In genomic region chr19:58440556-58440955, GRCh38 we compare ENCODE assay signal across 8 cellular contexts. TPM values are rescaled to one million over a fixed set of nuclear protein-coding genes. Genes with fewer than 3 reads are reported as not detected.
DNase-seq lines count a peak whose midpoint lies in the region; ATAC-seq, FAIRE-seq and TF ChIP-seq lines count a peak whose summit lies in the region.

No MANE protein-coding gene starts in this region.

- POLR2A ChIA-PET in CD4-positive, alpha-beta T cell (lab: Charles Lee) = interaction anchor here (1.0 to 2.1 kb wide), 10 partner anchors 11 to 136 kb away, joined by 3 to 24 read pairs (median 3); partner anchors contain the start of genes TRIM28, ZNF324B, ZNF446 and ZNF497
- POLR2A ChIA-PET in activated CD4-positive, alpha-beta memory T cell treated with anti-CD3 and anti-CD28 coated beads, Interleukin-2, amount 10 ng/mL, durations not matched to agents 7 days and 5 days (lab: Charles Lee) = interaction anchor here (1.0 kb wide), 3 partner anchors 11 to 212 kb away, joined by 3 to 7 read pairs (median 4); partner anchors contain the start of genes ZNF324B, ZNF544 and ZNF584

- DNase-seq in CD4-positive, alpha-beta T cell = peak in 2 of 10 experiments; percentile 5 to 10
- no peak for DNase-seq in activated CD4-positive, alpha-beta memory T cell treated with anti-CD3 and anti-CD28 coated beads, Interleukin-2, amount 10 ng/mL, durations not matched to agents 7 days and 5 days
- DNase-seq in glutamatergic neuron (no peak), pancreas (peak in 3 of 6 donors; percentile 39 to 55 (median 55)), dermis blood vessel endothelial cell (no peak), NCI-H1417 treated with DMSO at 0.1 percent for 48 hours (lab: John Stamatoyannopoulos, UW) (no peak)
- no peak for DNase-seq in stimulated activated CD4-positive, alpha-beta T cell treated with anti-CD3 and anti-CD28 coated beads, Interleukin-2, amount 100 ng/mL, for 48 hours
- DNase-seq in stimulated activated CD4-positive, alpha-beta T cell treated with anti-CD3 and anti-CD28 coated beads, Interleukin-1b, Interleukin-23, amount 100 ng/mL, for 48 hours = no peak

- no peak for ATAC-seq in CD4-positive, alpha-beta T cell (ENCODE audit: poor library complexity)
- peak in 3 of 4 donors; percentile 1 to 2 (median 1) for ATAC-seq in pancreas

- 14 to 17% methylated on average over 30 to 31 of the region's 31 CpGs for WGBS in pancreas, 2 donors

- peaks cover 0 to 8% (median 0%) of the 10 kb centered on the region in 3 donors for H3K4me1 ChIP-seq in pancreas

- H3K36me3 Mint-ChIP-seq in CD4-positive, alpha-beta T cell (ENCODE audit: low read depth) = peaks cover 46% of the 10 kb centered on the region
- peaks cover 53% of the 10 kb centered on the region for H3K36me3 Mint-ChIP-seq in activated CD4-positive, alpha-beta memory T cell treated with anti-CD3 and anti-CD28 coated beads, Interleukin-2, amount 10 ng/mL, durations not matched to agents 7 days and 5 days (ENCODE audit: low read depth)
- peaks cover 47% of the 10 kb centered on the region for H3K36me3 Mint-ChIP-seq in glutamatergic neuron (ENCODE audit: unreplicated experiment)

- TF ChIP-seq CTCF in CD4-positive, alpha-beta T cell (IDR thresholded peaks at IDR 0.05) = no peak
- TF ChIP-seq CTCF in glutamatergic neuron (IDR thresholded peaks at IDR 0.05; ENCODE audit: partially characterized antibody, unreplicated experiment) (no peak), pancreas (IDR thresholded peaks at IDR 0.05) (no peak)

- no peak for FAIRE-seq in pancreas (lab: Jason Lieb, UNC)

- H3K27me3 ChIP-seq in CD4-positive, alpha-beta T cell (ENCODE audit: control insufficient read depth, insufficient read depth, low read length) = no peaks in the 10 kb centered on the region
- H3K27me3 ChIP-seq in pancreas = no peaks in the 10 kb centered on the region

- H3K4me3 Mint-ChIP-seq in CD4-positive, alpha-beta T cell = peak overlapping the region; percentile 97
- peak overlapping the region; percentile 94 for H3K4me3 Mint-ChIP-seq in activated CD4-positive, alpha-beta memory T cell treated with anti-CD3 and anti-CD28 coated beads, Interleukin-2, amount 10 ng/mL, durations not matched to agents 7 days and 5 days
- H3K4me3 Mint-ChIP-seq in glutamatergic neuron (ENCODE audit: unreplicated experiment) = peak overlapping the region; percentile 96

- H3K27me3 Mint-ChIP-seq in CD4-positive, alpha-beta T cell = peaks cover 15% of the 10 kb centered on the region
- H3K27me3 Mint-ChIP-seq in activated CD4-positive, alpha-beta memory T cell treated with anti-CD3 and anti-CD28 coated beads, Interleukin-2, amount 10 ng/mL, durations not matched to agents 7 days and 5 days = peaks cover 2% of the 10 kb centered on the region
- H3K27me3 Mint-ChIP-seq in glutamatergic neuron (ENCODE audit: unreplicated experiment) = peaks cover 15% of the 10 kb centered on the region

- peaks cover 25% of the 10 kb centered on the region for H3K9me3 ChIP-seq in CD4-positive, alpha-beta T cell (ENCODE audit: control insufficient read depth, low read length)
- peaks cover 0 to 4% (median 0%) of the 10 kb centered on the region in 4 donors for H3K9me3 ChIP-seq in pancreas

- H3K4me1 Mint-ChIP-seq in CD4-positive, alpha-beta T cell (ENCODE audit: low read depth) = peaks cover 27% of the 10 kb centered on the region
- H3K4me1 Mint-ChIP-seq in activated CD4-positive, alpha-beta memory T cell treated with anti-CD3 and anti-CD28 coated beads, Interleukin-2, amount 10 ng/mL, durations not matched to agents 7 days and 5 days = peaks cover 36% of the 10 kb centered on the region
- peaks cover 4% of the 10 kb centered on the region for H3K4me1 Mint-ChIP-seq in glutamatergic neuron (ENCODE audit: low read depth, unreplicated experiment)

- peak overlapping the region; percentile 88 for H3K27ac Mint-ChIP-seq in CD4-positive, alpha-beta T cell
- peak overlapping the region; percentile 87 for H3K27ac Mint-ChIP-seq in activated CD4-positive, alpha-beta memory T cell treated with anti-CD3 and anti-CD28 coated beads, Interleukin-2, amount 10 ng/mL, durations not matched to agents 7 days and 5 days
- peak overlapping the region; percentile 78 for H3K27ac Mint-ChIP-seq in glutamatergic neuron (ENCODE audit: unreplicated experiment)

- peaks cover 0 to 17% (median 7%) of the 10 kb centered on the region in 3 donors for H3K36me3 ChIP-seq in pancreas

- intact Hi-C loops in CD4-positive, alpha-beta T cell (cut with DNase I, micrococcal nuclease) = loop anchor here (1.0 to 5.0 kb wide), 10 partner anchors 11 to 113 kb away; partner anchors contain the start of genes RPS5 (in 2 of the 2), ZNF324B (in 2 of the 2), ZNF446 (in 2 of the 2) and ZNF584 (in 2 of the 2)
- intact Hi-C loops in pancreas (cut with DNase I) = no loop called here

- peak overlapping the region; percentile 42 to 85 (median 52) for H3K4me3 ChIP-seq in pancreas

- H3K27ac ChIP-seq in CD4-positive, alpha-beta T cell (ENCODE audit: low read depth, low read length) = peak overlapping the region; percentile 77
- H3K27ac ChIP-seq in pancreas = peak overlapping the region; percentile 9 to 66 (median 50)

- peaks cover 19% of the 10 kb centered on the region for H3K9me3 Mint-ChIP-seq in CD4-positive, alpha-beta T cell
- peaks cover 52% of the 10 kb centered on the region for H3K9me3 Mint-ChIP-seq in activated CD4-positive, alpha-beta memory T cell treated with anti-CD3 and anti-CD28 coated beads, Interleukin-2, amount 10 ng/mL, durations not matched to agents 7 days and 5 days
- peaks cover 28% of the 10 kb centered on the region for H3K9me3 Mint-ChIP-seq in glutamatergic neuron (ENCODE audit: unreplicated experiment)

- CTCF ChIA-PET in CD4-positive, alpha-beta T cell (lab: Charles Lee) = interaction anchor here (0.6 to 1.6 kb wide), 2 partner anchors 9 to 32 kb away, joined by 3 to 6 read pairs; partner anchors contain the start of gene ZNF584
- CTCF ChIA-PET in activated CD4-positive, alpha-beta memory T cell treated with anti-CD3 and anti-CD28 coated beads, Interleukin-2, amount 10 ng/mL, durations not matched to agents 7 days and 5 days (lab: Charles Lee) = interaction anchor here (0.9 to 1.0 kb wide), 2 partner anchors 74 to 79 kb away, joined by 3 to 4 read pairs; partner anchors contain the start of gene ZBTB45

RNA-seq across cellular contexts. Expression of gene ZNF132, which starts 0.6 kb away (rescaled TPM):
- total RNA-seq in CD4-positive, alpha-beta T cell = 1 to 10 TPM; 1.0 to 1.4 TPM
- 1 to 10 TPM; 4.5 to 4.7 TPM for total RNA-seq in activated CD4-positive, alpha-beta memory T cell treated with anti-CD3 and anti-CD28 coated beads, Interleukin-2, amount 10 ng/mL, durations not matched to agents 7 days and 5 days
- total RNA-seq in glutamatergic neuron (ENCODE audit: unreplicated experiment) (4.9 TPM), pancreas (1 to 10 TPM; 1.4 to 6.1 (median 2.1) TPM), dermis blood vessel endothelial cell (7.5 and 7.6 TPM in 2 replicates)
- polyA plus RNA-seq in pancreas = 1 to 10 TPM; 1.1 to 2.0 TPM

RNA-seq across cellular contexts. Expression of gene ZNF324B, which starts 10.9 kb away (rescaled TPM):
- total RNA-seq in CD4-positive, alpha-beta T cell = 1 to 10 TPM; 6.3 to 7.6 TPM
- 10 to 100 TPM; 11.5 to 12.3 TPM for total RNA-seq in activated CD4-positive, alpha-beta memory T cell treated with anti-CD3 and anti-CD28 coated beads, Interleukin-2, amount 10 ng/mL, durations not matched to agents 7 days and 5 days
- 9.9 TPM for total RNA-seq in glutamatergic neuron (ENCODE audit: unreplicated experiment)
- 1 to 10 TPM; 3.5 to 5.6 (median 4.2) TPM for total RNA-seq in pancreas
- polyA plus RNA-seq in pancreas = 1 to 10 TPM; 3.0 to 4.5 TPM
- 7.8 and 8.2 TPM in 2 replicates for total RNA-seq in dermis blood vessel endothelial cell

RNA-seq across cellular contexts. Expression of gene ZNF324, which starts 26.3 kb away (rescaled TPM):
- total RNA-seq in CD4-positive, alpha-beta T cell = 10 to 100 TPM; 24.3 to 25.2 TPM
- 10 to 100 TPM; 10.8 to 12.1 TPM for total RNA-seq in activated CD4-positive, alpha-beta memory T cell treated with anti-CD3 and anti-CD28 coated beads, Interleukin-2, amount 10 ng/mL, durations not matched to agents 7 days and 5 days
- total RNA-seq in glutamatergic neuron (ENCODE audit: unreplicated experiment) (15.8 TPM), pancreas (1 to 10 TPM; 4.2 to 7.3 (median 6.3) TPM), dermis blood vessel endothelial cell (13.1 and 18.5 TPM in 2 replicates)
- 1 to 10 TPM; 3.5 to 5.5 TPM for polyA plus RNA-seq in pancreas

RNA-seq across cellular contexts. Expression of gene ZNF584, which starts 32.1 kb away (rescaled TPM):
- total RNA-seq in CD4-positive, alpha-beta T cell = 1 to 10 TPM; 1.7 to 1.8 TPM
- 1 to 10 TPM; 5.2 to 5.5 TPM for total RNA-seq in activated CD4-positive, alpha-beta memory T cell treated with anti-CD3 and anti-CD28 coated beads, Interleukin-2, amount 10 ng/mL, durations not matched to agents 7 days and 5 days
- 5.8 TPM for total RNA-seq in glutamatergic neuron (ENCODE audit: unreplicated experiment)
- total RNA-seq in pancreas = 1 to 10 TPM; 4.3 to 8.5 (median 5.1) TPM
- polyA plus RNA-seq in pancreas = 1 to 10 TPM; 4.1 to 6.5 TPM
- total RNA-seq in dermis blood vessel endothelial cell = 8.2 and 12.0 TPM in 2 replicates

RNA-seq across cellular contexts. Expression of gene ZNF446, which starts 35.6 kb away (rescaled TPM):
- total RNA-seq in CD4-positive, alpha-beta T cell = 10 to 100 TPM; 13.6 to 14.6 TPM
- total RNA-seq in activated CD4-positive, alpha-beta memory T cell treated with anti-CD3 and anti-CD28 coated beads, Interleukin-2, amount 10 ng/mL, durations not matched to agents 7 days and 5 days = 1 to 10 TPM; 8.4 to 8.7 TPM
- total RNA-seq in glutamatergic neuron (ENCODE audit: unreplicated experiment) (11.9 TPM), pancreas (1 to 10 TPM; 4.4 to 6.6 (median 5.1) TPM), dermis blood vessel endothelial cell (7.1 and 7.6 TPM in 2 replicates)
- polyA plus RNA-seq in pancreas = 10 to 100 TPM; 19.9 to 23.6 TPM

Comparison
In these comparisons a context has a peak if more than half of its experiments do, and no peak if none do; other contexts are left out.
1. intact Hi-C loops: an anchor here in CD4-positive, alpha-beta T cell (1.0 to 5.0 kb wide); none called in pancreas.